Comparison of ENCODE assay signal across 30 cellular contexts in genomic region chr10:107554351-107554750, GRCh38.
"Had no signal": no experiment of that assay in that cellular context is flagged by ENCODE, and none has a peak within 500 bp of the region (broad histone marks: within the 10 kb centered on the region; RNA-seq: fewer than 3 reads in every experiment).

No MANE protein-coding gene starts in this region.

- H3K4me1 Mint-ChIP-seq: activated CD4-positive, alpha-beta T cell treated with anti-CD3 and anti-CD28 coated beads, Interleukin-2, amount 10 ng/mL, durations not matched to agents 24 days and 14 days; activated naive CD4-positive, alpha-beta T cell treated with anti-CD3 and anti-CD28 coated beads, Interleukin-2, amount 10 ng/mL, durations not matched to agents 7 days and 5 days; activated naive CD8-positive, alpha-beta T cell treated with anti-CD3 and anti-CD28 coated beads, Interleukin-2, amount 10 ng/mL, durations not matched to agents 7 days and 5 days; nephron had no signal

- H3K4me3 ChIP-seq: pancreas, prostate gland, tibial nerve had no signal

- H3K36me3 Mint-ChIP-seq: activated CD4-positive, alpha-beta memory T cell treated with anti-CD3 and anti-CD28 coated beads for 36 hours; activated naive CD4-positive, alpha-beta T cell treated with anti-CD3 and anti-CD28 coated beads, Interleukin-2, amount 10 ng/mL, durations not matched to agents 7 days and 5 days; activated naive CD8-positive, alpha-beta T cell treated with anti-CD3 and anti-CD28 coated beads, Interleukin-2, amount 10 ng/mL, durations not matched to agents 7 days and 5 days; stimulated activated naive B cell treated with anti-CD40 and anti-IgM and Interleukin-4, amounts not matched to agents 10 μg/mL and 1 μg/mL and 100 μg/mL, for 72 hours had no signal

- H3K27me3 Mint-ChIP-seq: activated CD4-positive, alpha-beta memory T cell treated with anti-CD3 and anti-CD28 coated beads for 36 hours; activated CD4-positive, alpha-beta T cell treated with anti-CD3 and anti-CD28 coated beads, Interleukin-2, amount 10 ng/mL, durations not matched to agents 24 days and 14 days; activated naive CD4-positive, alpha-beta T cell treated with anti-CD3 and anti-CD28 coated beads, Interleukin-2, amount 10 ng/mL, durations not matched to agents 7 days and 5 days; activated naive CD8-positive, alpha-beta T cell treated with anti-CD3 and anti-CD28 coated beads, Interleukin-2, amount 10 ng/mL, durations not matched to agents 7 days and 5 days; stimulated activated naive B cell treated with anti-CD40 and anti-IgM and Interleukin-4, amounts not matched to agents 10 μg/mL and 1 μg/mL and 100 μg/mL, for 72 hours had no signal

- ATAC-seq: left cardiac atrium; left ventricle myocardium superior; pancreas; sciatic nerve; stimulated activated naive B cell treated with anti-CD40 and anti-IgM and Interleukin-4, amounts not matched to agents 10 μg/mL and 1 μg/mL and 100 μg/mL, for 72 hours had no signal

- H3K9me3 ChIP-seq: pancreas, prostate gland had no signal

- H3K36me3 ChIP-seq: pancreas, prostate gland, tibial nerve, WERI-Rb-1 had no signal

- H3K4me3 Mint-ChIP-seq: activated CD4-positive, alpha-beta memory T cell treated with anti-CD3 and anti-CD28 coated beads for 36 hours; activated CD4-positive, alpha-beta T cell treated with anti-CD3 and anti-CD28 coated beads, Interleukin-2, amount 10 ng/mL, durations not matched to agents 24 days and 14 days; activated naive CD4-positive, alpha-beta T cell treated with anti-CD3 and anti-CD28 coated beads, Interleukin-2, amount 10 ng/mL, durations not matched to agents 7 days and 5 days; activated naive CD8-positive, alpha-beta T cell treated with anti-CD3 and anti-CD28 coated beads, Interleukin-2, amount 10 ng/mL, durations not matched to agents 7 days and 5 days; activated T-helper 1 cell treated with anti-CD3 and anti-CD28 coated beads, Interleukin-12 subunit alpha, Interleukin-12 subunit beta, Interleukin-2, Interleukin-4 antibody, amounts not matched to agents 30 ng/mL and 10 ng/mL and 1 ng/mL, durations not matched to agents 14 hours and 24 hours and 36 hours; nephron; stimulated activated naive B cell treated with anti-CD40 and anti-IgM and Interleukin-4, amounts not matched to agents 10 μg/mL and 1 μg/mL and 100 μg/mL, for 72 hours; T-helper 1 cell treated with Interleukin-12 subunit alpha and Interleukin-12 subunit beta and Interleukin-4 antibody, amounts not matched to agents 30 μg/mL and 1 μg/mL, for 36 hours had no signal

- H3K27ac ChIP-seq: pancreas, prostate gland, tibial nerve, WERI-Rb-1 had no signal

- DNase-seq: activated CD4-positive, alpha-beta memory T cell treated with anti-CD3 and anti-CD28 coated beads for 36 hours; activated CD4-positive, alpha-beta T cell treated with anti-CD3 and anti-CD28 coated beads, Interleukin-2, amount 10 ng/mL, durations not matched to agents 24 days and 14 days; activated CD4-positive, CD25-positive, alpha-beta regulatory T cell treated with anti-CD3 and anti-CD28 coated beads, Interleukin-2, amount 50 U/mL, for 72 hours; activated CD8-positive, alpha-beta memory T cell treated with anti-CD3 and anti-CD28 coated beads, Interleukin-2, amount 50 U/mL, for 4 hours; activated effector memory CD4-positive, alpha-beta T cell treated with anti-CD3 and anti-CD28 coated beads, Interleukin-2, amount 50 U/mL, for 16 hours; activated naive CD4-positive, alpha-beta T cell treated with anti-CD3 and anti-CD28 coated beads, Interleukin-2, amount 10 ng/mL, durations not matched to agents 7 days and 5 days; activated naive CD8-positive, alpha-beta T cell treated with anti-CD3 and anti-CD28 coated beads, Interleukin-2, amount 10 ng/mL, durations not matched to agents 7 days and 5 days; activated T-cell treated with anti-CD3 and anti-CD28 coated beads, Interleukin-2, amount 50 U/mL, for 1 hour; amniotic stem cell; caudate nucleus; head of caudate nucleus; hippocampal formation; left cardiac atrium; left ventricle myocardium superior; mammary epithelial cell; pancreas; retina; small intestine; stimulated activated CD4-positive, alpha-beta T cell treated with anti-CD3 and anti-CD28 coated beads, Interleukin-1b, Interleukin-23, amount 100 ng/mL, for 48 hours; stimulated activated CD4-positive, alpha-beta T cell treated with anti-CD3 and anti-CD28 coated beads, Interleukin-4, amount 100 ng/mL, for 4 hours; stimulated activated CD8-positive, alpha-beta memory T cell treated with anti-CD3 and anti-CD28 coated beads, Interleukin-4, amount 100 ng/mL, for 48 hours; stimulated activated naive B cell treated with anti-CD40 and anti-IgM and Interleukin-4, amounts not matched to agents 10 μg/mL and 1 μg/mL and 100 μg/mL, for 72 hours; T-helper 9 cell; WERI-Rb-1 had no signal

- H3K27me3 ChIP-seq: pancreas, tibial nerve had no signal

- H3K4me1 ChIP-seq: prostate gland had no signal

- H3K27ac Mint-ChIP-seq: activated CD4-positive, alpha-beta memory T cell treated with anti-CD3 and anti-CD28 coated beads for 36 hours; activated CD4-positive, alpha-beta T cell treated with anti-CD3 and anti-CD28 coated beads, Interleukin-2, amount 10 ng/mL, durations not matched to agents 24 days and 14 days; activated naive CD4-positive, alpha-beta T cell treated with anti-CD3 and anti-CD28 coated beads, Interleukin-2, amount 10 ng/mL, durations not matched to agents 7 days and 5 days; activated naive CD8-positive, alpha-beta T cell treated with anti-CD3 and anti-CD28 coated beads, Interleukin-2, amount 10 ng/mL, durations not matched to agents 7 days and 5 days; activated T-helper 1 cell treated with anti-CD3 and anti-CD28 coated beads, Interleukin-12 subunit alpha, Interleukin-12 subunit beta, Interleukin-2, Interleukin-4 antibody, amounts not matched to agents 30 ng/mL and 10 ng/mL and 1 ng/mL, durations not matched to agents 14 hours and 24 hours and 36 hours; nephron; stimulated activated naive B cell treated with anti-CD40 and anti-IgM and Interleukin-4, amounts not matched to agents 10 μg/mL and 1 μg/mL and 100 μg/mL, for 72 hours; T-helper 1 cell treated with Interleukin-12 subunit alpha and Interleukin-12 subunit beta and Interleukin-4 antibody, amounts not matched to agents 30 μg/mL and 1 μg/mL, for 36 hours had no signal
